ENCODE assay signal across 8 cellular contexts in the genomic region with DNA sequence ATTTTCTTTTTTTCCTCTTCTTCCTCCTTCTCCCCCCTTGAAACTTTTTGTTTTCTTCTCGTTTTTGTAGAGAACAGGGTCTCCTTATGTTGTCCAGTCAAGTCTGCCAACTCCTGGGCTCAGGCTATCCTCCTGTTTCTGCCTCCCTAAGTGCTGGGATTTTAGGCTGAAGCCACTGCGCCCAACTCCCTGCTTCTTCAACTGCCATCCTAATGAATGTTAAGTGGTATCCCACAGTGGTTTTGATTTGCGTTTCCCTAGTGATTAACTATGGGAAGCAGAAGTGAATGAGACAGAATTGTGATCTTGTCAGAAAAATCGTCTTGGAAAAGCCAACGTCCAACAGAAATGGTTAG. TPM values are rescaled to one million over a fixed set of nuclear protein-coding genes. Genes with fewer than 3 reads are reported as not detected.
DNase-seq lines count a peak whose midpoint lies in the region; ATAC-seq, FAIRE-seq and TF ChIP-seq lines count a peak whose summit lies in the region.

No MANE protein-coding gene starts in this region.

- no TSS peak for BruUV-seq in HepG2 (replicated peaks; lab: Mats Ljungman, UMichigan)

- peaks cover 3% of the 10 kb centered on the region for H3K9me3 Mint-ChIP-seq in activated T-cell treated with anti-CD3 and anti-CD28 coated beads, Interleukin-2, amount 50 U/mL, for 24 hours
- H3K9me3 Mint-ChIP-seq in activated naive CD8-positive, alpha-beta T cell treated with anti-CD3 and anti-CD28 coated beads, Interleukin-2, amount 10 ng/mL, durations not matched to agents 7 days and 5 days, result peaks cover 6% of the 10 kb centered on the region

- ATAC-seq in activated naive CD8-positive, alpha-beta T cell treated with anti-CD3 and anti-CD28 coated beads, Interleukin-2, amount 10 ng/mL, durations not matched to agents 7 days and 5 days (ENCODE audit: low read depth), result no peak
- no peak for ATAC-seq in HepG2

- no peaks in the 10 kb centered on the region; a peak in 1 of 5 replicates for H3K27me3 ChIP-seq in HepG2 (ENCODE audit: control insufficient read depth in 1 of 2, insufficient read depth in 2 of 2, low read length in 2 of 2)
- no peaks in the 10 kb centered on the region for H3K27me3 ChIP-seq in thyroid gland

- H3K36me3 Mint-ChIP-seq in activated T-cell treated with anti-CD3 and anti-CD28 coated beads, Interleukin-2, amount 50 U/mL, for 24 hours (ENCODE audit: low read depth), result peaks cover 22% of the 10 kb centered on the region
- peaks cover 23% of the 10 kb centered on the region for H3K36me3 Mint-ChIP-seq in activated naive CD8-positive, alpha-beta T cell treated with anti-CD3 and anti-CD28 coated beads, Interleukin-2, amount 10 ng/mL, durations not matched to agents 7 days and 5 days

- no peak for TF ChIP-seq CTCF in HepG2 (CRISPR knock-in tag; IDR thresholded peaks at IDR 0.05)
- TF ChIP-seq CTCF in thyroid gland (IDR thresholded peaks at IDR 0.05), result no peak

- POLR2A ChIA-PET in activated naive CD8-positive, alpha-beta T cell treated with anti-CD3 and anti-CD28 coated beads, Interleukin-2, amount 10 ng/mL, durations not matched to agents 7 days and 5 days (lab: Charles Lee), result interaction anchor here (0.8 to 1.3 kb wide), 2 partner anchors 10 to 79 kb away, joined by 5 to 6 read pairs; no protein-coding TSS in a partner anchor
- POLR2A ChIA-PET in HepG2 (lab: Yijun Ruan, JAX), result no interaction called here

- CTCF ChIA-PET in HepG2 (lab: Yijun Ruan, JAX; ENCODE audit: low intra/inter-chr PET ratio, low total read pairs), result no interaction called here

- in situ Hi-C loops in HepG2 (cut with HindIII; ENCODE audit: extremely low pct_ligation_motif_present, low pct_unique_long_range_greater_than_20kb), result no loop called here

- WGBS in HepG2 (ENCODE audit: low lambda C conversion rate), result 37% methylated on average over 5 of the region's 5 CpGs
- 34 to 35% methylated on average over 5 of the region's 5 CpGs for WGBS in thyroid gland, 2 donors

- TF ChIP-seq POLR2A in HepG2 (IDR thresholded peaks at IDR 0.05; ENCODE audit: insufficient read depth in 1 of 2, low read depth in 2 of 2, low read length in 2 of 2), result no peak
- TF ChIP-seq POLR2A in thyroid gland (IDR thresholded peaks at IDR 0.05), result no peak
- TF ChIP-seq POLR2A in H54 (IDR thresholded peaks at IDR 0.05; ENCODE audit: low read depth, low read length), result no peak

- H4K20me1 ChIP-seq in HepG2 (ENCODE audit: insufficient read depth, low read length), result peaks cover 20% of the 10 kb centered on the region

- no peaks in the 10 kb centered on the region for H3K9me3 ChIP-seq in HepG2 (ENCODE audit: low read length)
- no peaks in the 10 kb centered on the region for H3K9me3 ChIP-seq in thyroid gland

- peak overlapping the region; percentile 92 for H3K27ac Mint-ChIP-seq in activated T-cell treated with anti-CD3 and anti-CD28 coated beads, Interleukin-2, amount 50 U/mL, for 24 hours
- peak overlapping the region; percentile 91 for H3K27ac Mint-ChIP-seq in activated naive CD8-positive, alpha-beta T cell treated with anti-CD3 and anti-CD28 coated beads, Interleukin-2, amount 10 ng/mL, durations not matched to agents 7 days and 5 days

- peaks cover 65% of the 10 kb centered on the region for H3K4me1 Mint-ChIP-seq in activated T-cell treated with anti-CD3 and anti-CD28 coated beads, Interleukin-2, amount 50 U/mL, for 24 hours (ENCODE audit: low read depth)
- H3K4me1 Mint-ChIP-seq in activated naive CD8-positive, alpha-beta T cell treated with anti-CD3 and anti-CD28 coated beads, Interleukin-2, amount 10 ng/mL, durations not matched to agents 7 days and 5 days, result peaks cover 40% of the 10 kb centered on the region

- H3K79me2 ChIP-seq in HepG2 (ENCODE audit: insufficient read depth, low read length), result peaks cover 38% of the 10 kb centered on the region

- no peak for TF ChIP-seq RAD21 in HepG2 (CRISPR knock-in tag; IDR thresholded peaks at IDR 0.05)

- peak overlapping the region; percentile 80 for H3K4me3 Mint-ChIP-seq in activated T-cell treated with anti-CD3 and anti-CD28 coated beads, Interleukin-2, amount 50 U/mL, for 24 hours
- H3K4me3 Mint-ChIP-seq in activated naive CD8-positive, alpha-beta T cell treated with anti-CD3 and anti-CD28 coated beads, Interleukin-2, amount 10 ng/mL, durations not matched to agents 7 days and 5 days, result peak overlapping the region; percentile 87

- no peaks in the 10 kb centered on the region for H3K36me3 ChIP-seq in HepG2 (replicated peaks in 1 of 2; ENCODE audit: control insufficient read depth in 1 of 2, insufficient read depth in 2 of 2, low read length in 2 of 2)
- no peaks in the 10 kb centered on the region for H3K36me3 ChIP-seq in thyroid gland

- H3K27me3 Mint-ChIP-seq in activated T-cell treated with anti-CD3 and anti-CD28 coated beads, Interleukin-2, amount 50 U/mL, for 24 hours, result no peaks in the 10 kb centered on the region
- H3K27me3 Mint-ChIP-seq in activated naive CD8-positive, alpha-beta T cell treated with anti-CD3 and anti-CD28 coated beads, Interleukin-2, amount 10 ng/mL, durations not matched to agents 7 days and 5 days, result no peaks in the 10 kb centered on the region

- intact Hi-C loops in HepG2 (cut with micrococcal nuclease; ENCODE audit: unreplicated experiment), result loop anchor here (5.0 kb wide), 2 partner anchors 50 to 95 kb away; partner anchors contain the start of gene SH3BP2
- intact Hi-C loops in thyroid gland (cut with DNase I), result loop anchor here (5.0 kb wide), 1 partner anchor 90 kb away; no protein-coding TSS in a partner anchor

- no peak for DNase-seq in activated T-cell treated with anti-CD3 and anti-CD28 coated beads, Interleukin-2, amount 50 U/mL, for 24 hours
- DNase-seq in activated T-cell treated with anti-CD3 and anti-CD28 coated beads for 4 hours (no peak), HepG2 (ENCODE audit: low spot score) (no peak), thyroid gland (no peak), NCI-H146 treated with DMSO at 0.1 percent for 48 hours (lab: John Stamatoyannopoulos, UW; ENCODE audit: unreplicated experiment) (no peak), HK-2 (ENCODE audit: unreplicated experiment) (no peak), H54 (ENCODE audit: insufficient read length, low spot score) (no peak)
- DNase-seq in activated naive CD8-positive, alpha-beta T cell treated with anti-CD3 and anti-CD28 coated beads, Interleukin-2, amount 10 ng/mL, durations not matched to agents 7 days and 5 days, result no peak

- peaks cover 38% of the 10 kb centered on the region for H3K4me1 ChIP-seq in HepG2 (ENCODE audit: insufficient read depth, low read length)
- H3K4me1 ChIP-seq in thyroid gland, result peaks cover 18 to 31% of the 10 kb centered on the region in 2 donors

- H3K4me2 ChIP-seq in HepG2 (ENCODE audit: low read depth, low read length), result peak overlapping the region; percentile 98

- peak overlapping the region; percentile 86 for H3K9ac ChIP-seq in HepG2 (ENCODE audit: insufficient read depth, low read depth, low read length)

- peak overlapping the region; percentile 72 for H3K27ac ChIP-seq in HepG2 (ENCODE audit: extremely low read length, insufficient read depth, low read length)
- peak overlapping the region in 2 of 3 donors; percentile 79 to 87 for H3K27ac ChIP-seq in thyroid gland

- TF ChIP-seq EP300 in HepG2 (IDR thresholded peaks at IDR 0.05; ENCODE audit: low read depth in 2 of 2, low read length in 2 of 2) (no peak), HepG2 (CRISPR knock-in tag; IDR thresholded peaks at IDR 0.05; ENCODE audit: borderline replicate concordance) (no peak)

- H3K4me3 ChIP-seq in HepG2 (replicated peaks in 1 of 3; ENCODE audit: insufficient read depth in 1 of 3, low read depth in 2 of 3, low read length in 3 of 3) (peak overlapping the region; percentile 86 to 99 (median 87)), thyroid gland (replicated peaks in 1 of 3) (peak overlapping the region in 1 of 3 donors; percentile 73)

- no peak overlapping the region for H2AFZ ChIP-seq in HepG2 (ENCODE audit: low read length)

- FAIRE-seq in HepG2 (lab: Jason Lieb, UNC), result peak; percentile 12
- FAIRE-seq in H54 (lab: Jason Lieb, UNC), result no peak

RNA-seq across cellular contexts. Expression of gene ADD1, which starts 1.0 kb away (rescaled TPM):
- 100 to 1,000 TPM; 261 to 276 TPM for total RNA-seq in activated naive CD8-positive, alpha-beta T cell treated with anti-CD3 and anti-CD28 coated beads, Interleukin-2, amount 10 ng/mL, durations not matched to agents 7 days and 5 days
- total RNA-seq in HepG2 (2016; rRNA removed; fragmentation: Illumina TruSeq; extraction: Trizol) (122 and 133 TPM in 2 replicates), thyroid gland (100 to 1,000 TPM; 190 to 222 (median 194) TPM)
- 25.1 and 28.0 TPM in 2 replicates for total RNA-seq in HepG2 (2016; cell fraction: cytosol; rRNA removed; fragmentation: Illumina TruSeq; extraction: Trizol; ENCODE audit: low read depth)
- 104 and 117 TPM in 2 replicates for total RNA-seq in HepG2 (2016; cell fraction: insoluble cytoplasmic fraction; rRNA removed; fragmentation: Illumina TruSeq; extraction: Trizol)
- total RNA-seq in HepG2 (2016; cell fraction: membrane; rRNA removed; fragmentation: Illumina TruSeq; extraction: Trizol), result 56.9 and 59.3 TPM in 2 replicates
- 109 and 119 TPM in 2 replicates for total RNA-seq in HepG2 (2016; cell fraction: nucleus; rRNA removed; fragmentation: Illumina TruSeq; extraction: Trizol)
- 73.9 and 76.3 TPM in 2 replicates for polyA plus RNA-seq in HepG2 (2011; rRNA removed)
- polyA plus RNA-seq in HepG2 (2011; cell fraction: cytosol; rRNA removed), result 48.1 and 66.3 TPM in 2 replicates
- polyA plus RNA-seq in HepG2 (2011; cell fraction: nucleus; rRNA removed), result 210 and 221 TPM in 2 replicates
- 70.7 and 77.6 TPM in 2 replicates for polyA plus RNA-seq in HepG2 (2012)
- 11.6 and 13.4 TPM in 2 replicates for polyA plus RNA-seq in HepG2 (2016; cell fraction: cytosol; fragmentation: Illumina TruSeq; extraction: Trizol; ENCODE audit: low read depth)
- polyA plus RNA-seq in HepG2 (2016; cell fraction: insoluble cytoplasmic fraction; fragmentation: Illumina TruSeq; extraction: Trizol; ENCODE audit: low read depth), result 90.6 and 120 TPM in 2 replicates
- polyA plus RNA-seq in HepG2 (2016; cell fraction: membrane; fragmentation: Illumina TruSeq; extraction: Trizol; ENCODE audit: low read depth), result 40.3 and 41.9 TPM in 2 replicates
- polyA plus RNA-seq in HepG2 (2016; cell fraction: nucleus; fragmentation: Illumina TruSeq; extraction: Trizol; ENCODE audit: insufficient read depth, low read depth), result 163 and 167 TPM in 2 replicates
- polyA minus RNA-seq in HepG2 (2011; rRNA and poly(A)+ RNA removed; ENCODE audit: low replicate concordance), result 28.2 and 90.0 TPM in 2 replicates
- 43.0 and 48.4 TPM in 2 replicates for polyA minus RNA-seq in HepG2 (2011; cell fraction: cytosol; rRNA and poly(A)+ RNA removed)
- 99.5 and 109 TPM in 2 replicates for polyA minus RNA-seq in HepG2 (2011; cell fraction: nucleus; rRNA and poly(A)+ RNA removed)

RNA-seq across cellular contexts. Expression of gene SH3BP2, which starts 49.8 kb away (rescaled TPM):
- total RNA-seq in activated naive CD8-positive, alpha-beta T cell treated with anti-CD3 and anti-CD28 coated beads, Interleukin-2, amount 10 ng/mL, durations not matched to agents 7 days and 5 days, result 10 to 100 TPM; 82.6 to 83.7 TPM
- total RNA-seq in HepG2 (2016; rRNA removed; fragmentation: Illumina TruSeq; extraction: Trizol) (7.0 and 16.9 TPM in 2 replicates), thyroid gland (10 to 100 TPM; 29.6 to 43.5 (median 36.7) TPM)
- total RNA-seq in HepG2 (2016; cell fraction: cytosol; rRNA removed; fragmentation: Illumina TruSeq; extraction: Trizol; ENCODE audit: low read depth), result 8.3 and 8.9 TPM in 2 replicates
- total RNA-seq in HepG2 (2016; cell fraction: insoluble cytoplasmic fraction; rRNA removed; fragmentation: Illumina TruSeq; extraction: Trizol), result 6.0 and 17.5 TPM in 2 replicates
- 10.1 and 13.2 TPM in 2 replicates for total RNA-seq in HepG2 (2016; cell fraction: membrane; rRNA removed; fragmentation: Illumina TruSeq; extraction: Trizol)
- 24.2 and 26.2 TPM in 2 replicates for total RNA-seq in HepG2 (2016; cell fraction: nucleus; rRNA removed; fragmentation: Illumina TruSeq; extraction: Trizol)
- polyA plus RNA-seq in HepG2 (2011; rRNA removed), result 34.5 and 38.6 TPM in 2 replicates
- polyA plus RNA-seq in HepG2 (2011; cell fraction: cytosol; rRNA removed), result 9.0 and 10.4 TPM in 2 replicates
- polyA plus RNA-seq in HepG2 (2011; cell fraction: nucleus; rRNA removed), result 190 and 200 TPM in 2 replicates
- polyA plus RNA-seq in HepG2 (2012), result 8.5 and 20.0 TPM in 2 replicates
- 8.6 and 9.1 TPM in 2 replicates for polyA plus RNA-seq in HepG2 (2016; cell fraction: cytosol; fragmentation: Illumina TruSeq; extraction: Trizol; ENCODE audit: low read depth)
- 8.9 and 10.1 TPM in 2 replicates for polyA plus RNA-seq in HepG2 (2016; cell fraction: insoluble cytoplasmic fraction; fragmentation: Illumina TruSeq; extraction: Trizol; ENCODE audit: low read depth)
- polyA plus RNA-seq in HepG2 (2016; cell fraction: membrane; fragmentation: Illumina TruSeq; extraction: Trizol; ENCODE audit: low read depth), result 12.6 and 15.4 TPM in 2 replicates
- polyA plus RNA-seq in HepG2 (2016; cell fraction: nucleus; fragmentation: Illumina TruSeq; extraction: Trizol; ENCODE audit: insufficient read depth, low read depth), result 68.6 and 68.9 TPM in 2 replicates
- 33.1 and 43.4 TPM in 2 replicates for polyA minus RNA-seq in HepG2 (2011; rRNA and poly(A)+ RNA removed; ENCODE audit: low replicate concordance)
- 8.4 and 8.5 TPM in 2 replicates for polyA minus RNA-seq in HepG2 (2011; cell fraction: cytosol; rRNA and poly(A)+ RNA removed)
- 60.7 and 63.2 TPM in 2 replicates for polyA minus RNA-seq in HepG2 (2011; cell fraction: nucleus; rRNA and poly(A)+ RNA removed)
